11 cellular contexts compared by ENCODE assay signal in the genomic region with DNA sequence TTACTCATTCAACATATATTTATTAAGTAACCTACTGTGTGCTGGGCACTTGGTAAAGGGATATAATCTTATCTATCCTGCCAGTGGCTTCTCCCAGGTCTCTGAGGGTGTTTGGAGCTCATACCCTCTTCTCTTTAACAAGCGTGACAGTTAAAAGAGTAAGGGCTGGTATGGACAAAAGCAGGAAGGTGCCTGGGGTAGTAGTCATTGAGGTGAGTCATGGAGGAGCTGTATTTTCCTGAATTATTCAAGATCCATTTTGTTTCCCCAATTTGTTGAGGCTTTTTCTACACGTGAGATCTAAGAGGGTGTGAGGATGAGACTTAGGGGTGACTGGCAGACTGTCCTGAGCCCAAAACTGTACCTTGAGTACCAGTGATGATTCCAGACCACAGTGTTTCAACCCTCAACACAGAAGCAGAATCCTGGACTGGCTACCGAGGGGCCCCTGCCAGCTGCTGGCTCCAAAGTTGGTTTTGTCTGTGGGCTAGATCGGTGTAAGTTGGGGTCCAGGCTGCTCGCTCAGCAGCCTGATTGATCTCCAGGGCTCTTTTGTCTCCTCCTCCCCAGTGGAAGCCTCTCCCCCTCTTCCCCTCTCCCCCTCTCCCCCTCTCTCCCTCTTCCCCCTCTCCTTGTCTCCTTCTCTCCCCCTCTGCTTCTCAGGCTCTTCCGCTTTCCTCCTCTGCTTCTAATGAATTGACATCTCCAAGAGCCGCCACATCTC. TPM values are rescaled to one million over a fixed set of nuclear protein-coding genes. Genes with fewer than 3 reads are reported as not detected.
DNase-seq lines count a peak whose midpoint lies in the region; TF ChIP-seq lines count a peak whose summit lies in the region.
"Had no signal": no experiment of that assay in that cellular context is flagged by ENCODE, and none has a peak within 500 bp of the region (broad histone marks: within the 10 kb centered on the region; RNA-seq: fewer than 3 reads in every experiment).

TSS of gene DRP2 (plus strand) at position 671 of the 724 bp plus-strand sequence. CDS start 11,862 bp downstream, outside the sequence.

- H3K36me3 ChIP-seq in mammary epithelial cell (ENCODE audit: insufficient read depth, low read length) (no peaks in the 10 kb centered on the region), breast epithelium (no peaks in the 10 kb centered on the region)

- H3K27me3 ChIP-seq in mammary epithelial cell (ENCODE audit: insufficient read depth, low read length) (peaks cover 4% of the 10 kb centered on the region), breast epithelium (peaks cover 0 to 43% of the 10 kb centered on the region in 2 donors)

- peak within 1 kb of the TSS; percentile 33 for H2AFZ ChIP-seq in mammary epithelial cell (ENCODE audit: low read depth, low read length)

- in situ Hi-C loops in mammary epithelial cell (cut with MboI; ENCODE audit: low sequenced_read_pairs in 2 of 2) (no loop called here), astrocyte of the cerebellum (cut with HindIII; ENCODE audit: low sequenced_read_pairs) (no loop called here), ACHN (cut with HindIII; ENCODE audit: low pct_ligation_motif_present, low pct_unique_long_range_greater_than_20kb, low sequenced_read_pairs) (no loop called here)

- H3K9ac ChIP-seq in mammary epithelial cell (ENCODE audit: insufficient read depth, low read length) = no peak within 1 kb of the TSS

- TF ChIP-seq POLR2A in breast epithelium (IDR thresholded peaks at IDR 0.05) = no peak

- H3K4me3 ChIP-seq in mammary epithelial cell (replicated peaks in 1 of 3; ENCODE audit: insufficient read depth in 1 of 3, low read depth in 2 of 3, low read length in 3 of 3) = no peak within 1 kb of the TSS
- no peak within 1 kb of the TSS for H3K4me3 ChIP-seq in breast epithelium
- H3K4me3 ChIP-seq in astrocyte of the cerebellum (ENCODE audit: low read depth, low read length) = peak within 1 kb of the TSS; percentile 31

- TF ChIP-seq CTCF in mammary epithelial cell (conservative IDR thresholded peaks at IDR 0.05 in 1 of 2, IDR thresholded peaks at IDR 0.05 in 1 of 2; ENCODE audit: extremely low read depth in 1 of 2, insufficient read depth in 1 of 2, low read depth in 1 of 2, low read length in 2 of 2) (no peak), breast epithelium (IDR thresholded peaks at IDR 0.05) (no peak), astrocyte of the cerebellum (IDR thresholded peaks at IDR 0.05; ENCODE audit: low read depth, low read length, missing control alignments) (no peak)

- intact Hi-C loops in mammary epithelial cell (cut with micrococcal nuclease) = no loop called here
- intact Hi-C loops in breast epithelium (cut with DNase I; ENCODE audit: low total_unique reads) = no loop called here

- 68% methylated on average over 4 of the region's 7 CpGs for WGBS in mammary epithelial cell (ENCODE audit: low coverage, missing lambda C conversion rate)

- no peaks in the 10 kb centered on the region for H4K20me1 ChIP-seq in mammary epithelial cell (ENCODE audit: insufficient read depth, low read length)

- no peaks in the 10 kb centered on the region for H3K4me1 ChIP-seq in mammary epithelial cell (ENCODE audit: insufficient read depth, low read length)
- H3K4me1 ChIP-seq in breast epithelium = no peaks in the 10 kb centered on the region

- H3K27ac ChIP-seq in mammary epithelial cell (ENCODE audit: insufficient read depth, low read depth, low read length) (no peak within 1 kb of the TSS), breast epithelium (no peak within 1 kb of the TSS)

- H3K4me2 ChIP-seq in mammary epithelial cell (ENCODE audit: insufficient read depth, low read depth, low read length) = no peak within 1 kb of the TSS

- no peaks in the 10 kb centered on the region for H3K79me2 ChIP-seq in mammary epithelial cell (ENCODE audit: insufficient read depth, low read length)

- H3K9me3 ChIP-seq in mammary epithelial cell (replicated peaks; ENCODE audit: insufficient read depth, low read length) (no peaks in the 10 kb centered on the region), breast epithelium (no peaks in the 10 kb centered on the region)

- DNase-seq in mammary epithelial cell = peak; percentile 16
- DNase-seq in breast epithelium (ENCODE audit: low spot score in 2 of 2) = no peak
- no peak for DNase-seq in astrocyte of the cerebellum (ENCODE audit: low read depth)
- peak; percentile 22 for DNase-seq in kidney tubule cell (ENCODE audit: low spot score)
- DNase-seq in NCI-H345 treated with DMSO at 0.1 percent for 48 hours (lab: John Stamatoyannopoulos, UW; ENCODE audit: unreplicated experiment) = no peak
- DNase-seq in Ammon's horn (ENCODE audit: low spot score) = no peak
- DNase-seq in T-helper 1 cell = no peak
- no peak for DNase-seq in ACHN
- DNase-seq: activated CD4-positive, alpha-beta T cell treated with anti-CD3 and anti-CD28 coated beads, Interleukin-2, amount 10 ng/mL, durations not matched to agents 24 days and 14 days; effector CD4-positive, alpha-beta T cell; NCI-H345 had no signal

- CTCF ChIA-PET in mammary epithelial cell (lab: Charles Lee; ENCODE audit: low non-redundant PET) = interaction anchor here (0.7 kb wide), 1 partner anchor 270 kb away, joined by 12 read pairs; no protein-coding TSS in a partner anchor

- dilution Hi-C loops in mammary epithelial cell (cut with HindIII; ENCODE audit: low sequenced_read_pairs) = no loop called here

- no TSS peak for BruUV-seq in mammary epithelial cell (replicated peaks; lab: Mats Ljungman, UMichigan)

RNA-seq across cellular contexts. Expression of gene DRP2, which starts in this region (rescaled TPM):
- total RNA-seq in mammary epithelial cell (under 1 TPM in 1 of 2 donors, not detected in 1; 0.14 TPM), breast epithelium (under 1 TPM; under 0.01 TPM)
- polyA plus RNA-seq in mammary epithelial cell = 0.06 TPM
- polyA minus RNA-seq in mammary epithelial cell = not detected

Comparison
In these comparisons a context has a peak if more than half of its experiments do, and no peak if none do; other contexts are left out.
1. Peak in DNase-seq in mammary epithelial cell; RNA of the gene not detected or under 1 TPM.